ENCODE assay signal across 14 cellular contexts in genomic region chr4:173498023-173498422, GRCh38. TPM values are rescaled to one million over a fixed set of nuclear protein-coding genes. Genes with fewer than 3 reads are reported as not detected.
DNase-seq lines count a peak whose midpoint lies in the region; ATAC-seq lines count a peak whose summit lies in the region.
"Had no signal": no experiment of that assay in that cellular context is flagged by ENCODE, and none has a peak within 500 bp of the region (broad histone marks: within the 10 kb centered on the region; RNA-seq: fewer than 3 reads in every experiment).

No MANE protein-coding gene starts in this region.

- H3K27me3 ChIP-seq in aorta (ENCODE audit: control insufficient read depth in 1 of 2, insufficient read depth in 2 of 2, low read length in 1 of 2): no peaks in the 10 kb centered on the region

- 88 to 94% methylated on average over 1 of the region's 1 CpG for WGBS in aorta, 2 donors

- H3K4me3 ChIP-seq in aorta (ENCODE audit: low read length in 2 of 2): no peak overlapping the region

- no peaks in the 10 kb centered on the region for H3K36me3 ChIP-seq in aorta (ENCODE audit: control insufficient read depth in 1 of 2, insufficient read depth in 2 of 2, low read length in 1 of 2)

- peak; percentile 36 for ATAC-seq in GM18861 (IDR thresholded peaks at IDR 0.05; ENCODE audit: unreplicated experiment)
- ATAC-seq in GM21528 (IDR thresholded peaks at IDR 0.05; ENCODE audit: low FRiP score, unreplicated experiment): peak; percentile 47
- ATAC-seq in HG03103 (IDR thresholded peaks at IDR 0.05; ENCODE audit: low read depth, unreplicated experiment): peak; percentile 50
- ATAC-seq in aorta (ENCODE audit: low FRiP score): no peak

- DNase-seq in NOMO-1 treated with DMSO at 0.1 percent for 48 hours (lab: John Stamatoyannopoulos, UW; ENCODE audit: unreplicated experiment): peak; percentile 76
- DNase-seq in aorta: no peak
- DNase-seq in NCI-H774 (lab: John Stamatoyannopoulos, UW): no peak
- DNase-seq in ureter (ENCODE audit: low spot score): no peak
- no peak for DNase-seq in amniotic stem cell (lab: John Stamatoyannopoulos, UW)
- DNase-seq: activated naive CD8-positive, alpha-beta T cell treated with anti-CD3 and anti-CD28 coated beads for 36 hours; islet precursor cell; OCI-M1 had no signal

- H3K4me1 ChIP-seq in aorta (ENCODE audit: control insufficient read depth in 1 of 2, insufficient read depth in 2 of 2, low read length in 2 of 2): no peaks in the 10 kb centered on the region

- intact Hi-C loops in aorta (cut with DNase I): loop anchor here in 1 of 2 donors (5.0 kb wide), 1 partner anchor 181 kb away; no protein-coding TSS in a partner anchor

- no peak overlapping the region for H3K27ac ChIP-seq in aorta (ENCODE audit: low read depth in 1 of 2, low read length in 2 of 2)
- H3K27ac ChIP-seq: C4-2B had no signal

- H3K9me3 ChIP-seq in aorta (ENCODE audit: control insufficient read depth, low read length): no peaks in the 10 kb centered on the region

RNA-seq across cellular contexts. Expression of gene HAND2, which starts 32.0 kb away (rescaled TPM):
- total RNA-seq in aorta (10 to 100 TPM in 1 of 2 donors, 1 to 10 TPM in 1; 5.2 to 19.5 TPM), ureter (0.21 TPM)
- 10 to 100 TPM; 17.0 to 36.7 TPM for polyA plus RNA-seq in aorta
- total RNA-seq: activated naive CD8-positive, alpha-beta T cell treated with anti-CD3 and anti-CD28 coated beads for 36 hours; neural crest cell; T-helper 1 cell treated with Interleukin-12 subunit alpha and Interleukin-12 subunit beta and Interleukin-4 antibody, amounts not matched to agents 30 ng/mL and 1 ng/mL, for 36 hours had no signal
